In the genomic region with DNA sequence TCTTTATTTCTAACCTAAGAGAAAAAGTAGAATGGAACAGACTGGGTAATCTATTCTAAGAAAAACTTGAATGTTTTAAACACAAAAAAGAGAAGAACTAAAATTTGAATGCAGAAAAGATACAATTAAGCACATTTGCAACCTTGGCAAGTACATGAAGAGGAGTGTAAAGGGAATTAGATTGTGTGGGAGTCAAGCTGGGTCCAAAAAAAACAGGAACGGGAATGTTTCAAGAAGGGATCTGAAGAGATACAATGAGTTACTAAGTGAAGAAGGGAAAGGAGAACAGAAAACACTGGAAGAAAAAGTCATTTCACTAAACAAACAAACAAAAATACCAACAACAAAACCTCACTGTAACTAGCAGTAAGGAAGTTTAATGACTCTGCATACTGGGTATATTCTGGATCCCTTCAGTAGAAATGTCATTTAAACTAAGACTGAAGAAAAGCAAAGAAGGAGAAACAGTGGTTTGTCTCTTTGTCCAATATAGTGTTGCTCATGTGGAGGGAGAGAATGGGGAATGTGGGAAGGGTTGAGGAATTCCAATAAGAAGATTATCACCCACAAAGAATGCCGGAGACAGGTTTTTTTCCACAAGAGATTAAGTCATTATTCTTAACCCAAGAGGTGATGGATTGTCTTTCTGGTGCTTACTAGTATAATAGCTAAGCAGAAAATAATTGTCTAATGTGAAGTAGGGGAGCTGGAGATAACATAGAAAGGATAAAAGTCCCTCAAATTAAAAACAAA, we compare ENCODE assay signal across 15 cellular contexts. TPM values are rescaled to one million over a fixed set of nuclear protein-coding genes. Genes with fewer than 3 reads are reported as not detected.
A peak's percentile ranks its signal among the peaks of the same experiment; 100 is the strongest.
DNase-seq lines count a peak whose midpoint lies in the region; ATAC-seq and TF ChIP-seq lines count a peak whose summit lies in the region.
"Had no signal": no experiment of that assay in that cellular context is flagged by ENCODE, and none has a peak within 500 bp of the region (broad histone marks: within the 10 kb centered on the region; RNA-seq: fewer than 3 reads in every experiment).

No MANE protein-coding gene starts in this region.

- CTCF ChIA-PET in PC-9 (lab: Charles Lee): no interaction called here

- TF ChIP-seq CTCF in DND-41 (IDR thresholded peaks at IDR 0.05; ENCODE audit: borderline replicate concordance, extremely low read depth, low read length, poor library complexity, severe bottlenecking) (no peak), nephron (IDR thresholded peaks at IDR 0.05; ENCODE audit: unreplicated experiment in 3 of 3) (no peak), HFFc6 (IDR thresholded peaks at IDR 0.05) (no peak), PC-9 (conservative IDR thresholded peaks at IDR 0.05) (no peak)

- H3K4me3 Mint-ChIP-seq in nephron: peak overlapping the region in 1 of 3 experiments; percentile 2
- H3K4me3 Mint-ChIP-seq in HFFc6: no peak overlapping the region

- no peaks in the 10 kb centered on the region for H3F3A ChIP-seq in PC-9 (ENCODE audit: insufficient read depth, low read depth)

- peaks cover 3% of the 10 kb centered on the region for H3K9me3 Mint-ChIP-seq in nephron
- H3K9me3 Mint-ChIP-seq in HFFc6: no peaks in the 10 kb centered on the region

- no peak overlapping the region for H3K9ac ChIP-seq in DND-41 (ENCODE audit: low read depth, low read length)

- peaks cover 20% of the 10 kb centered on the region for H3K4me1 ChIP-seq in DND-41 (ENCODE audit: insufficient read depth, low read length)
- H3K4me1 ChIP-seq in PC-9 (replicated peaks; ENCODE audit: insufficient read depth): no peaks in the 10 kb centered on the region
- H3K4me1 ChIP-seq: gastrocnemius medialis, transverse colon had no signal

- H3K36me3 ChIP-seq in DND-41 (ENCODE audit: insufficient read depth, low read length) (no peaks in the 10 kb centered on the region), PC-9 (ENCODE audit: low read depth) (no peaks in the 10 kb centered on the region)
- H3K36me3 ChIP-seq: gastrocnemius medialis, transverse colon had no signal

- H3K4me1 Mint-ChIP-seq in nephron: peaks cover 26% of the 10 kb centered on the region
- peaks cover 11% of the 10 kb centered on the region for H3K4me1 Mint-ChIP-seq in HFFc6 (ENCODE audit: low read depth)

- intact Hi-C loops in PC-9 (cut with micrococcal nuclease; ENCODE audit: unreplicated experiment): no loop called here

- peaks cover 22% of the 10 kb centered on the region for H3K36me3 Mint-ChIP-seq in nephron (ENCODE audit: low read depth)
- peaks cover 5% of the 10 kb centered on the region; the same call in 1 of the 2 replicates for H3K36me3 Mint-ChIP-seq in HFFc6 (ENCODE audit: low read depth)

- BruUV-seq in PC-9 (replicated peaks; lab: Mats Ljungman, UMichigan): no TSS peak

- H3K27me3 Mint-ChIP-seq in nephron (ENCODE audit: low read depth) (no peaks in the 10 kb centered on the region), HFFc6 (ENCODE audit: insufficient read depth) (peaks cover 9% of the 10 kb centered on the region)

- H3K27me3 ChIP-seq in DND-41 (ENCODE audit: insufficient read depth, low read length, poor library complexity) (no peaks in the 10 kb centered on the region), PC-9 (ENCODE audit: insufficient read depth, low read depth) (no peaks in the 10 kb centered on the region)
- H3K27me3 ChIP-seq: dorsolateral prefrontal cortex, gastrocnemius medialis, transverse colon had no signal

- ATAC-seq in DND-41 (ENCODE audit: insufficient read depth, low read depth): no peak
- ATAC-seq: gastrocnemius medialis had no signal

- peak overlapping the region; percentile 48; the same call in 1 of the 2 replicates for H3K4me2 ChIP-seq in DND-41 (ENCODE audit: insufficient read depth, low read length)
- no peak overlapping the region for H3K4me2 ChIP-seq in PC-9

- H3K27ac Mint-ChIP-seq in nephron (peak overlapping the region; percentile 74 to 91 (median 80)), HFFc6 (no peak overlapping the region)

- DNase-seq in DND-41: no peak
- peak; percentile 31 for DNase-seq in HT1080 (ENCODE audit: low read depth)
- DNase-seq in astrocyte of the hippocampus (ENCODE audit: low read depth, low spot score): peak; percentile 60
- no peak for DNase-seq in medulla oblongata (ENCODE audit: extremely low spot score)
- DNase-seq in HFFc6: no peak
- DNase-seq in CD1c-positive myeloid dendritic cell (ENCODE audit: extremely low spot score): no peak
- DNase-seq in PC-9: no peak
- DNase-seq: dorsolateral prefrontal cortex, gastrocnemius medialis, islet precursor cell, Kasumi-1, NCI-H2107, transverse colon had no signal

- H3K4me3 ChIP-seq in DND-41 (ENCODE audit: low read depth in 1 of 2, low read length in 2 of 2) (no peak overlapping the region), PC-9 (no peak overlapping the region)
- H3K4me3 ChIP-seq: dorsolateral prefrontal cortex, gastrocnemius medialis, transverse colon had no signal

- H2AFZ ChIP-seq in DND-41 (ENCODE audit: low read depth, low read length) (0 out of 2 replicates have a peak overlapping the region, but pooled peaks have one; percentile 48), PC-9 (no peak overlapping the region)

- H3K79me2 ChIP-seq in DND-41 (ENCODE audit: insufficient read depth, low read length) (no peaks in the 10 kb centered on the region), PC-9 (ENCODE audit: low read depth) (no peaks in the 10 kb centered on the region)

- H3K27ac ChIP-seq in DND-41 (ENCODE audit: low read length): no peak overlapping the region
- no peak overlapping the region for H3K27ac ChIP-seq in PC-9
- H3K27ac ChIP-seq: gastrocnemius medialis, transverse colon had no signal

- H3K9me3 ChIP-seq in DND-41 (ENCODE audit: insufficient read depth, low read length, severe bottlenecking) (no peaks in the 10 kb centered on the region), PC-9 (ENCODE audit: insufficient read depth, low read depth) (no peaks in the 10 kb centered on the region)
- H3K9me3 ChIP-seq: gastrocnemius medialis, transverse colon had no signal

- H4K20me1 ChIP-seq in DND-41 (ENCODE audit: insufficient read depth, low read length): no peaks in the 10 kb centered on the region
- H4K20me1 ChIP-seq in PC-9 (ENCODE audit: insufficient read depth): no peaks in the 10 kb centered on the region

- POLR2A ChIA-PET in PC-9 (lab: Charles Lee; ENCODE audit: unreplicated experiment): interaction anchor here (0.6 kb wide), 1 partner anchor 50 kb away, joined by 3 read pairs; the partner anchor contains the start of gene PTPN13

- no peaks in the 10 kb centered on the region for H3K9me2 ChIP-seq in PC-9 (ENCODE audit: insufficient read depth)

RNA-seq across cellular contexts. Expression of gene PTPN13, which starts 50.4 kb away (rescaled TPM):
- 7.9 and 12.0 TPM in 2 replicates for total RNA-seq in HT1080 (2014; rRNA removed; shearing (Covaris generic))
- 4.7 and 7.8 TPM in 2 replicates for polyA plus RNA-seq in HT1080 (2015; cell fraction: cytosol; rRNA removed)
- polyA plus RNA-seq in HT1080 (2015; cell fraction: nucleus; rRNA removed): 13.0 and 13.4 TPM in 2 replicates
- total RNA-seq in HFFc6 (2021; fragmentation: NEBNext Ultra II Directional; extraction: Animal tissue kit (Norgen Biotek cat#: 25700)): 10 to 100 TPM; 48.2 to 65.7 (median 58.1) TPM
- total RNA-seq in PC-9 (2021): 6.9 and 8.3 TPM in 2 replicates
- polyA plus RNA-seq: naive thymus-derived CD4-positive, alpha-beta T cell had no signal

Comparison
In these comparisons a context has a peak if more than half of its experiments do, and no peak if none do; other contexts are left out.
1. DNase-seq: peak in HT1080 (single experiment) and astrocyte of the hippocampus (single experiment); none in DND-41 (single experiment), medulla oblongata (single experiment), HFFc6 (single experiment), CD1c-positive myeloid dendritic cell (single experiment) and PC-9 (0 of 2).